In the genomic region with DNA sequence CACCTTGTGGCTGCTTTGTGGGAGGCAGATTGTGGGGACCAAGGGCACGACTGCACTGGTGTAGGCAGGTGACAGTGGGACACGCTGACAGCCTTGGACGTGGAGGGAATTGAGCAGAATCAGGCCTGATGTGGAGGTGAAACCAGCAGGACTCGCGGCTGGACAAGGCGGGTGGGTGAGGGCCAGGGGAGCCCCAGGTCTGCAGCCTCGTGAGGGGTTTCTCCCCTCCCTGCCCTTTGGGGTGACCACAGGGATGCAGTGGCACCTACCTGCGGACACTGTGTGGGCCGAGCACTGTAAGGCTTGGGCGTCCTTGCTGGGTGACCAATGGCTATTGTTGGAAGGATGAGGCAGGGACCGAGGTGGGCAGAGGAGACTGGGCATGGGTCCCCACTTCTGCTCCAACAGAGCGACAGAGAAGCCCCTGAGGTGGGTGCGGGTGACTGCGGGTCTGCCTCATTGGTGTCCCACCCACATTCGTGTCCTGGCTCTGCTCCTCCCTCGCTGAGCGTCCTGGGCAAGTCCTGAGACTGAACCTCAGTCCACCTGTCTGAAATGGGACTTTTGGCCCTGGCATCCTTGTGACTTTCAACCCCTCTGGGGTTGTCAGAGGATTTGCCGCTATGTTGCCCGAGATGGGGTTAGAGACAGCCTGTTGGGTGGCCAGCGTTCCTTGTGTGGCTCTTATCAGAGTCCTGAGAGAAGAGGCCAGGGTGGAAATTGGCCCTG, we compare ENCODE assay signal across 12 cellular contexts. TPM values are rescaled to one million over a fixed set of nuclear protein-coding genes. Genes with fewer than 3 reads are reported as not detected.
DNase-seq lines count a peak whose midpoint lies in the region; ATAC-seq and TF ChIP-seq lines count a peak whose summit lies in the region.
"Had no signal": no experiment of that assay in that cellular context is flagged by ENCODE, and none has a peak within 500 bp of the region (broad histone marks: within the 10 kb centered on the region; RNA-seq: fewer than 3 reads in every experiment).

No MANE protein-coding gene starts in this region.

- H3K4me1 Mint-ChIP-seq in CD4-positive, alpha-beta T cell (ENCODE audit: low read depth), result peaks cover 77% of the 10 kb centered on the region

- H3K27me3 Mint-ChIP-seq in CD4-positive, alpha-beta T cell, result no peaks in the 10 kb centered on the region

- no peaks in the 10 kb centered on the region for H3K27me3 ChIP-seq in CD4-positive, alpha-beta T cell (ENCODE audit: control insufficient read depth, insufficient read depth, low read length)
- no peaks in the 10 kb centered on the region for H3K27me3 ChIP-seq in Peyer's patch
- H3K27me3 ChIP-seq in esophagus squamous epithelium, result no peaks in the 10 kb centered on the region
- H3K27me3 ChIP-seq in rectal smooth muscle tissue (ENCODE audit: control insufficient read depth, insufficient read depth, low read length), result no peaks in the 10 kb centered on the region

- 75 to 90% methylated on average over 7 to 8 of the region's 20 CpGs for WGBS in esophagus squamous epithelium, 2 donors

- H3K4me3 ChIP-seq in Peyer's patch (peak overlapping the region in 1 of 4 donors; percentile 18), esophagus squamous epithelium (no peak overlapping the region), rectal smooth muscle tissue (ENCODE audit: low read length) (peak overlapping the region; percentile 25)

- peaks cover 16% of the 10 kb centered on the region for H3K36me3 Mint-ChIP-seq in CD4-positive, alpha-beta T cell (ENCODE audit: low read depth)
- H3K36me3 Mint-ChIP-seq: mesothelial cell of epicardium had no signal

- H3K4me3 Mint-ChIP-seq in CD4-positive, alpha-beta T cell, result peak overlapping the region; percentile 70
- H3K4me3 Mint-ChIP-seq: mesothelial cell of epicardium had no signal

- POLR2A ChIA-PET in CD4-positive, alpha-beta T cell (lab: Charles Lee), result interaction anchor here (1.4 kb wide), 1 partner anchor 17 kb away, joined by 4 read pairs; no protein-coding TSS in a partner anchor

- no peaks in the 10 kb centered on the region for H3K9me3 Mint-ChIP-seq in CD4-positive, alpha-beta T cell
- H3K9me3 Mint-ChIP-seq: mesothelial cell of epicardium had no signal

- peak overlapping the region; percentile 96 for H3K27ac Mint-ChIP-seq in CD4-positive, alpha-beta T cell

- H3K4me1 ChIP-seq in Peyer's patch, result peaks cover 0 to 89% (median 42%) of the 10 kb centered on the region in 4 donors
- peaks cover 42 to 74% (median 45%) of the 10 kb centered on the region in 3 donors for H3K4me1 ChIP-seq in esophagus squamous epithelium
- H3K4me1 ChIP-seq in rectal smooth muscle tissue (ENCODE audit: control insufficient read depth, insufficient read depth, low read length), result no peaks in the 10 kb centered on the region

- TF ChIP-seq POLR2A in Peyer's patch (IDR thresholded peaks at IDR 0.05), result no peak
- no peak for TF ChIP-seq POLR2A in esophagus squamous epithelium (IDR thresholded peaks at IDR 0.05)
- TF ChIP-seq POLR2A in GM18505 (IDR thresholded peaks at IDR 0.05; ENCODE audit: borderline replicate concordance, extremely low read depth, insufficient read depth, insufficient read length), result no peak

- H3K9me3 ChIP-seq in CD4-positive, alpha-beta T cell (ENCODE audit: control insufficient read depth, low read length), result no peaks in the 10 kb centered on the region
- H3K9me3 ChIP-seq in Peyer's patch, result no peaks in the 10 kb centered on the region
- no peaks in the 10 kb centered on the region for H3K9me3 ChIP-seq in esophagus squamous epithelium

- CTCF ChIA-PET in CD4-positive, alpha-beta T cell (lab: Charles Lee), result interaction anchor here (1.5 kb wide), 1 partner anchor 31 kb away, joined by 4 read pairs; a partner anchor contains a TSS

- no peak for ATAC-seq in CD4-positive, alpha-beta T cell (ENCODE audit: poor library complexity)
- ATAC-seq in GM19455 (IDR thresholded peaks at IDR 0.05; ENCODE audit: unreplicated experiment) (no peak), GM18517 (IDR thresholded peaks at IDR 0.05; ENCODE audit: unreplicated experiment) (no peak), GM18505 (IDR thresholded peaks at IDR 0.05; ENCODE audit: unreplicated experiment) (no peak)

- no peak overlapping the region for H3K9ac ChIP-seq in rectal smooth muscle tissue (ENCODE audit: low read length)

- H3K36me3 ChIP-seq in Peyer's patch (no peaks in the 10 kb centered on the region), esophagus squamous epithelium (no peaks in the 10 kb centered on the region), rectal smooth muscle tissue (ENCODE audit: control insufficient read depth, insufficient read depth, low read length) (no peaks in the 10 kb centered on the region)

- H3K27ac ChIP-seq in CD4-positive, alpha-beta T cell (ENCODE audit: low read depth, low read length), result peak overlapping the region; percentile 30
- H3K27ac ChIP-seq in Peyer's patch (peak overlapping the region; percentile 8 to 98 (median 85)), esophagus squamous epithelium (peak overlapping the region; percentile 66 to 74 (median 68)), rectal smooth muscle tissue (ENCODE audit: low read depth, low read length) (no peak overlapping the region)

- TF ChIP-seq CTCF in CD4-positive, alpha-beta T cell (IDR thresholded peaks at IDR 0.05), result no peak
- no peak for TF ChIP-seq CTCF in Peyer's patch (IDR thresholded peaks at IDR 0.05)
- TF ChIP-seq CTCF in esophagus squamous epithelium (IDR thresholded peaks at IDR 0.05), result no peak

- intact Hi-C loops in CD4-positive, alpha-beta T cell (cut with DNase I, micrococcal nuclease), result no loop called here
- intact Hi-C loops in esophagus squamous epithelium (cut with DNase I), result no loop called here

- DNase-seq in CD4-positive, alpha-beta T cell, result no peak
- DNase-seq in Peyer's patch (peak in 2 of 3 donors; percentile 51 to 55), esophagus squamous epithelium (lab: John Stamatoyannopoulos, UW) (no peak), COLO829 (ENCODE audit: low spot score) (no peak)
- DNase-seq: GDM1; Karpas-422; stimulated activated CD4-positive, alpha-beta T cell treated with anti-CD3 and anti-CD28 coated beads, Interleukin-4, amount 100 ng/mL, for 1 hour had no signal

RNA-seq across cellular contexts. Expression of a gene that starts 30.5 kb away (rescaled TPM):
- total RNA-seq in CD4-positive, alpha-beta T cell, result 100 to 1,000 TPM; 279 to 286 TPM
- total RNA-seq in Peyer's patch (100 to 1,000 TPM; 353 to 827 (median 464) TPM), esophagus squamous epithelium (100 to 1,000 TPM in 2 of 4 donors, 10 to 100 TPM in 2; 79.9 to 138 (median 102) TPM)

RNA-seq across cellular contexts. Expression of a gene that starts 47.1 kb away (rescaled TPM):
- 10 to 100 TPM; 48.6 to 53.3 TPM for total RNA-seq in CD4-positive, alpha-beta T cell
- total RNA-seq in Peyer's patch, result 10 to 100 TPM; 25.9 to 85.0 (median 38.3) TPM
- 10 to 100 TPM; 25.3 to 50.9 (median 27.3) TPM for total RNA-seq in esophagus squamous epithelium

Comparison
In these comparisons a context has a peak if more than half of its experiments do, and no peak if none do; other contexts are left out.
1. DNase-seq: peak in Peyer's patch (2 of 3); none in CD4-positive, alpha-beta T cell (0 of 10), esophagus squamous epithelium (single experiment) and COLO829 (single experiment).